ENCODE assay signal across 12 cellular contexts in genomic region chr9:87505869-87506678, GRCh38.
"Had no signal": no experiment of that assay in that cellular context is flagged by ENCODE, and none has a peak within 500 bp of the region (broad histone marks: within the 10 kb centered on the region; RNA-seq: fewer than 3 reads in every experiment).

No MANE protein-coding gene starts in this region.

- DNase-seq: activated B cell treated with CpG ODN at 0.5 μM for 24 hours; activated CD4-positive, alpha-beta T cell treated with anti-CD3 and anti-CD28 coated beads, Interleukin-2, amount 50 U/mL, for 48 hours; activated gamma-delta T cell; activated T-cell treated with anti-CD3 and anti-CD28 coated beads, Interleukin-2, amount 50 U/mL, for 48 hours; amygdala; erythroblast; naive B cell; thyroid gland had no signal

- H3K27me3 ChIP-seq: brain microvascular endothelial cell, neutrophil, right atrium auricular region, thyroid gland had no signal

- H3K4me3 ChIP-seq: right atrium auricular region, smooth muscle cell, thyroid gland had no signal

- H3K27ac ChIP-seq: brain microvascular endothelial cell, neutrophil, right atrium auricular region, thyroid gland had no signal

- H3K9me3 ChIP-seq: neutrophil, right atrium auricular region, thyroid gland had no signal

- H3K36me3 ChIP-seq: brain microvascular endothelial cell, neutrophil, right atrium auricular region, thyroid gland had no signal
